19 cellular contexts compared by ENCODE assay signal in genomic region chr3:116161570-116162290, GRCh38.
"Had no signal": no experiment of that assay in that cellular context is flagged by ENCODE, and none has a peak within 500 bp of the region (broad histone marks: within the 10 kb centered on the region; RNA-seq: fewer than 3 reads in every experiment).

No MANE protein-coding gene starts in this region.

- H3K4me3 Mint-ChIP-seq: mesothelial cell of epicardium; stimulated activated naive B cell treated with anti-CD40 and anti-IgM and Interleukin-4, amounts not matched to agents 10 μg/mL and 1 μg/mL and 100 μg/mL, for 72 hours had no signal

- H3K4me3 ChIP-seq: adrenal gland, cardiac muscle cell, lung, ovary, sigmoid colon, tibial artery, uterus had no signal

- DNase-seq: activated CD4-positive, alpha-beta T cell treated with anti-CD3 and anti-CD28 coated beads for 1 hour; activated CD4-positive, alpha-beta T cell treated with anti-CD3 and anti-CD28 coated beads, Interleukin-2, amount 50 U/mL, for 4 hours; activated gamma-delta T cell treated with Interleukin-2 at 50 U/mL for 16 hours; adrenal gland; glutamatergic neuron; ovary; sigmoid colon; stimulated activated naive B cell treated with anti-CD40 and anti-IgM and Interleukin-4, amounts not matched to agents 10 μg/mL and 1 μg/mL and 100 μg/mL, for 72 hours; SW 1271; T-helper 2 cell; tibial artery; uterus; WERI-Rb-1 had no signal

- H3K9me3 ChIP-seq: adrenal gland, ovary, sigmoid colon, tibial artery, uterus had no signal

- H3K27ac Mint-ChIP-seq: activated naive CD4-positive, alpha-beta T cell treated with anti-CD3 and anti-CD28 coated beads, Interleukin-2, amount 50 U/mL, for 72 hours; mesothelial cell of epicardium; stimulated activated naive B cell treated with anti-CD40 and anti-IgM and Interleukin-4, amounts not matched to agents 10 μg/mL and 1 μg/mL and 100 μg/mL, for 72 hours had no signal

- H3K36me3 ChIP-seq: adrenal gland, cardiac muscle cell, ovary, sigmoid colon, tibial artery, uterus, WERI-Rb-1 had no signal

- H3K4me1 Mint-ChIP-seq: mesothelial cell of epicardium; stimulated activated naive B cell treated with anti-CD40 and anti-IgM and Interleukin-4, amounts not matched to agents 10 μg/mL and 1 μg/mL and 100 μg/mL, for 72 hours had no signal

- ATAC-seq: activated naive CD4-positive, alpha-beta T cell treated with anti-CD3 and anti-CD28 coated beads, Interleukin-2, amount 50 U/mL, for 72 hours; left lobe of liver; stimulated activated naive B cell treated with anti-CD40 and anti-IgM and Interleukin-4, amounts not matched to agents 10 μg/mL and 1 μg/mL and 100 μg/mL, for 72 hours had no signal

- H3K27me3 Mint-ChIP-seq: stimulated activated naive B cell treated with anti-CD40 and anti-IgM and Interleukin-4, amounts not matched to agents 10 μg/mL and 1 μg/mL and 100 μg/mL, for 72 hours had no signal

- H3K4me1 ChIP-seq: adrenal gland, foreskin keratinocyte, sigmoid colon, tibial artery, uterus had no signal

- H3K27ac ChIP-seq: adrenal gland, cardiac muscle cell, foreskin keratinocyte, ovary, sigmoid colon, tibial artery, uterus, WERI-Rb-1 had no signal

- H3K27me3 ChIP-seq: adrenal gland, cardiac muscle cell, foreskin keratinocyte, ovary, sigmoid colon, tibial artery, uterus had no signal

- H3K36me3 Mint-ChIP-seq: activated naive CD4-positive, alpha-beta T cell treated with anti-CD3 and anti-CD28 coated beads, Interleukin-2, amount 50 U/mL, for 72 hours; mesothelial cell of epicardium; stimulated activated naive B cell treated with anti-CD40 and anti-IgM and Interleukin-4, amounts not matched to agents 10 μg/mL and 1 μg/mL and 100 μg/mL, for 72 hours had no signal
